1 cellular context compared by ENCODE assay signal in the genomic region with DNA sequence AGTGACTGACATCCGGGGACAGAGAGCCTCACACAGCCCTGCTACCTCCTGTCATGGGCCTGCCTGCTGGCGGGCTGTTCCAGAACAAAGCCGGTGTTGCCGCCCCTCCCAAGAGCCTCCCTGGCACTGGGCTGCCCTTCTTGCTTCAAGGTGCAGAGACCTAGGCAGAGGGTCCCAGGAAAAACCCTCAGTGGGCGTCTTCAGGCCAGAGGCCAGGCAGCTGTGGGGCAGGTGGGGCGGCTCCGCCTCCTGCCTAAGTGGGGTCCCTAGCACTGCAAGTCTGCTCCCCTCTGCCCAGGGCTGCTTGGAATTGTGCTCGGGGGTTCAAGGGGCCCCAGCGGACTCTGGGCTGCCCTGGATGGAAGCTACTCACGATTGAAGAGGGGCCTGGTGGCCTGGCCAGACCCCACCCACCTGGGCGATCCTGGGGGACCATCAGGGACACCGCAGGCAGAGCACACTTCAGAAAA.
TF ChIP-seq lines count a peak whose summit lies in the region.

No MANE protein-coding gene starts in this region.

TF ChIP-seq in endothelial cell of umbilical vein, 7 proteins besides CTCF, POLR2A, EP300 and RAD21:
- TF ChIP-seq JUN (IDR thresholded peaks at IDR 0.05; ENCODE audit: borderline replicate concordance, insufficient read depth, insufficient read length, low read depth) (no peak), POLR2AphosphoS5 (IDR thresholded peaks at IDR 0.05; ENCODE audit: insufficient read depth, low read depth, low read length) (no peak), MYC (IDR thresholded peaks at IDR 0.05; ENCODE audit: low read depth, low read length) (no peak), FOS (IDR thresholded peaks at IDR 0.05; ENCODE audit: borderline replicate concordance, insufficient read depth, low read length) (no peak), EZH2 (IDR thresholded peaks at IDR 0.05; ENCODE audit: borderline replicate concordance, low read depth, low read length, severe bottlenecking) (no peak), GATA2 (IDR thresholded peaks at IDR 0.05; ENCODE audit: insufficient read depth, insufficient read length, low read depth, low read length) (no peak)
- TF ChIP-seq, protein P1, sequence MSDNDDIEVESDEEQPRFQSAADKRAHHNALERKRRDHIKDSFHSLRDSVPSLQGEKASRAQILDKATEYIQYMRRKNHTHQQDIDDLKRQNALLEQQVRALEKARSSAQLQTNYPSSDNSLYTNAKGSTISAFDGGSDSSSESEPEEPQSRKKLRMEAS (IDR thresholded peaks at IDR 0.05; ENCODE audit: insufficient read depth, insufficient read length) = no peak
TF ChIP-seq in endothelial cell of umbilical vein: peak in this region for 0.
